Comparison of ENCODE assay signal across 19 cellular contexts in genomic region chr5:117713585-117714198, GRCh38.
DNase-seq lines count a peak whose midpoint lies in the region; ATAC-seq, FAIRE-seq and TF ChIP-seq lines count a peak whose summit lies in the region.
"Had no signal": no experiment of that assay in that cellular context is flagged by ENCODE, and none has a peak within 500 bp of the region (broad histone marks: within the 10 kb centered on the region; RNA-seq: fewer than 3 reads in every experiment).

No MANE protein-coding gene starts in this region.

- BruUV-seq in K562 (replicated peaks; lab: Mats Ljungman, UMichigan), result no TSS peak
- no TSS peak for BruUV-seq in Calu3 (replicated peaks; lab: Mats Ljungman, UMichigan)

- in situ Hi-C loops in K562 (cut with MboI), result no loop called here

- CTCF ChIA-PET in K562 (lab: Yijun Ruan, JAX; ENCODE audit: low intra/inter-chr PET ratio) (no interaction called here), Calu3 (lab: Charles Lee) (no interaction called here), T-cell (lab: Charles Lee) (no interaction called here)

- no peaks in the 10 kb centered on the region for H3K23me2 ChIP-seq in H9 (ENCODE audit: insufficient read length, low read depth, low read length, poor library complexity, severe bottlenecking)

- H2AK5ac ChIP-seq in H9 (ENCODE audit: insufficient read length, low read length), result no peak overlapping the region
- H2AK5ac ChIP-seq in mesenchymal stem cell (ENCODE audit: low read length, severe bottlenecking), result no peak overlapping the region

- no peak overlapping the region for H2AFZ ChIP-seq in H9 (ENCODE audit: low read length)
- H2AFZ ChIP-seq in Karpas-422 (ENCODE audit: low read length), result no peak overlapping the region
- no peak overlapping the region for H2AFZ ChIP-seq in K562 (ENCODE audit: low read depth, low read length)
- H2AFZ ChIP-seq in mesenchymal stem cell (ENCODE audit: low read depth, low read length), result no peak overlapping the region

- ATAC-seq in K562 (no peak), T-cell (replicated peaks in 1 of 4) (no peak), HG03521 (IDR thresholded peaks at IDR 0.05; ENCODE audit: unreplicated experiment) (no peak)
- ATAC-seq: naive thymus-derived CD8-positive, alpha-beta T cell; stimulated activated naive CD8-positive, alpha-beta T cell treated with anti-CD3 and anti-CD28 coated beads, Interleukin-15, amount 100 ng/mL, for 72 hours had no signal

- H3K79me1 ChIP-seq in H9 (ENCODE audit: insufficient read depth, low read depth, low read length, poor library complexity, severe bottlenecking) (no peaks in the 10 kb centered on the region), mesenchymal stem cell (replicated peaks; ENCODE audit: low read length, poor library complexity, severe bottlenecking) (no peaks in the 10 kb centered on the region)

- H3K27ac ChIP-seq in H9 (ENCODE audit: insufficient read length, low read depth, low read length) (no peak overlapping the region), Karpas-422 (ENCODE audit: low read length) (no peak overlapping the region), K562 (ENCODE audit: extremely low read depth, low read depth, low read length) (no peak overlapping the region), mesenchymal stem cell (ENCODE audit: low read length, poor library complexity, severe bottlenecking) (no peak overlapping the region), testis (no peak overlapping the region)
- H3K27ac ChIP-seq: BLaER1 had no signal

- H3K4me1 ChIP-seq in H9 (ENCODE audit: insufficient read depth, low read length) (no peaks in the 10 kb centered on the region), Karpas-422 (ENCODE audit: low read length) (no peaks in the 10 kb centered on the region), K562 (replicated peaks in 1 of 2; ENCODE audit: control insufficient read depth in 2 of 2, insufficient read depth in 2 of 2, low read length in 2 of 2) (no peaks in the 10 kb centered on the region), mesenchymal stem cell (ENCODE audit: control insufficient read depth, insufficient read depth, low read depth, low read length) (no peaks in the 10 kb centered on the region), testis (no peaks in the 10 kb centered on the region)
- H3K4me1 ChIP-seq: BLaER1 had no signal

- TF ChIP-seq EP300 in K562 (IDR thresholded peaks at IDR 0.05; ENCODE audit: low read length), result no peak

- H3K9me3 Mint-ChIP-seq in H9, result peaks cover 47 to 60% of the 10 kb centered on the region in 2 experiments
- peaks cover 24% of the 10 kb centered on the region for H3K9me3 Mint-ChIP-seq in Calu3 (ENCODE audit: low read depth, unreplicated experiment)
- H3K9me3 Mint-ChIP-seq in T-cell, result peaks cover 11 to 44% (median 27%) of the 10 kb centered on the region in 3 donors

- no peak overlapping the region for H2BK20ac ChIP-seq in H9 (ENCODE audit: low read depth, low read length, poor library complexity, severe bottlenecking)

- H3K4me1 Mint-ChIP-seq in H9, result no peaks in the 10 kb centered on the region
- no peaks in the 10 kb centered on the region for H3K4me1 Mint-ChIP-seq in Calu3 (ENCODE audit: low read depth, unreplicated experiment)
- H3K4me1 Mint-ChIP-seq in T-cell, result no peaks in the 10 kb centered on the region
- H3K4me1 Mint-ChIP-seq: stimulated activated naive CD8-positive, alpha-beta T cell treated with anti-CD3 and anti-CD28 coated beads, Interleukin-15, amount 100 ng/mL, for 72 hours had no signal

- no peak for TF ChIP-seq CTCF in H9 (conservative IDR thresholded peaks at IDR 0.05)
- no peak for TF ChIP-seq CTCF in K562 (IDR thresholded peaks at IDR 0.05 in 2 of 3, conservative IDR thresholded peaks at IDR 0.05 in 1 of 3; ENCODE audit: insufficient read depth in 2 of 3, low read depth in 1 of 3, low read length in 3 of 3)
- no peak for TF ChIP-seq CTCF in Calu3 (IDR thresholded peaks at IDR 0.05; ENCODE audit: unreplicated experiment)
- no peak for TF ChIP-seq CTCF in testis (IDR thresholded peaks at IDR 0.05)

- H4K20me1 ChIP-seq in H9 (ENCODE audit: control insufficient read depth, insufficient read depth, insufficient read length), result no peaks in the 10 kb centered on the region
- no peaks in the 10 kb centered on the region for H4K20me1 ChIP-seq in Karpas-422 (ENCODE audit: insufficient read depth, low read depth, low read length)
- no peaks in the 10 kb centered on the region for H4K20me1 ChIP-seq in K562 (replicated peaks; ENCODE audit: control insufficient read depth, insufficient read depth, low read length)
- H4K20me1 ChIP-seq: BLaER1 had no signal

- no peaks in the 10 kb centered on the region for H3K79me2 ChIP-seq in H9 (ENCODE audit: insufficient read depth, low read length)
- H3K79me2 ChIP-seq in Karpas-422 (ENCODE audit: low read length), result no peaks in the 10 kb centered on the region
- H3K79me2 ChIP-seq in K562 (ENCODE audit: control insufficient read depth, insufficient read depth, low read length), result no peaks in the 10 kb centered on the region

- H2BK5ac ChIP-seq in H9 (ENCODE audit: insufficient read length, low read length) (no peak overlapping the region), mesenchymal stem cell (ENCODE audit: low read depth, low read length, poor library complexity, severe bottlenecking) (no peak overlapping the region)

- no peak for TF ChIP-seq RAD21 in K562 (CRISPR knock-in tag; conservative IDR thresholded peaks at IDR 0.05 in 1 of 2, IDR thresholded peaks at IDR 0.05 in 1 of 2)

- POLR2A ChIA-PET in K562 (lab: Yijun Ruan, JAX) (no interaction called here), T-cell (lab: Charles Lee) (no interaction called here)

- H3K27me3 ChIP-seq in H9 (ENCODE audit: insufficient read depth, low read length) (no peaks in the 10 kb centered on the region), Karpas-422 (ENCODE audit: low read length) (no peaks in the 10 kb centered on the region), K562 (ENCODE audit: control insufficient read depth in 2 of 2, insufficient read depth in 2 of 2, low read length in 2 of 2) (no peaks in the 10 kb centered on the region), mesenchymal stem cell (ENCODE audit: control insufficient read depth in 1 of 2, insufficient read depth in 1 of 2, low read length in 2 of 2) (no peaks in the 10 kb centered on the region), testis (no peaks in the 10 kb centered on the region)
- H3K27me3 ChIP-seq: BLaER1 had no signal

- TF ChIP-seq POLR2A in K562 (conservative IDR thresholded peaks at IDR 0.05) (no peak), testis (IDR thresholded peaks at IDR 0.05) (no peak)

- H2BK120ac ChIP-seq in H9 (ENCODE audit: low read depth, low read length, poor library complexity, severe bottlenecking) (no peak overlapping the region), mesenchymal stem cell (ENCODE audit: low read depth, low read length) (no peak overlapping the region)

- H3K36me3 ChIP-seq in Karpas-422 (ENCODE audit: insufficient read depth, low read length) (no peaks in the 10 kb centered on the region), K562 (ENCODE audit: control insufficient read depth, insufficient read depth, low read length) (no peaks in the 10 kb centered on the region), mesenchymal stem cell (ENCODE audit: control insufficient read depth in 1 of 2, insufficient read depth in 2 of 2, low read depth in 1 of 2, low read length in 2 of 2) (no peaks in the 10 kb centered on the region), testis (ENCODE audit: low read depth, missing control alignments) (no peaks in the 10 kb centered on the region)
- H3K36me3 ChIP-seq: BLaER1 had no signal

- no peak overlapping the region for H3K4me2 ChIP-seq in H9 (ENCODE audit: insufficient read depth, insufficient read length, low read length)
- no peak overlapping the region for H3K4me2 ChIP-seq in Karpas-422 (ENCODE audit: low read depth, low read length, poor library complexity, severe bottlenecking)
- no peak overlapping the region for H3K4me2 ChIP-seq in K562 (ENCODE audit: insufficient read depth, low read length)
- no peak overlapping the region for H3K4me2 ChIP-seq in mesenchymal stem cell (ENCODE audit: low read length, poor library complexity, severe bottlenecking)
- H3K4me2 ChIP-seq: BLaER1, SK-N-SH had no signal

- no peak overlapping the region for H3K4ac ChIP-seq in H9 (ENCODE audit: low read depth, low read length)
- H3K4ac ChIP-seq in mesenchymal stem cell (ENCODE audit: low read depth in 1 of 2, low read length in 2 of 2), result no peak overlapping the region

- H3K9ac ChIP-seq in H9 (ENCODE audit: extremely low read depth, insufficient read length, low read length) (no peak overlapping the region), Karpas-422 (ENCODE audit: low read length) (no peak overlapping the region), K562 (ENCODE audit: insufficient read depth in 1 of 2, low read depth in 2 of 2, low read length in 2 of 2) (no peak overlapping the region), mesenchymal stem cell (ENCODE audit: low read length) (no peak overlapping the region)
- H3K9ac ChIP-seq: BLaER1, SK-N-SH had no signal

- H3K36me3 Mint-ChIP-seq in H9 (ENCODE audit: insufficient read depth in 1 of 3, low read depth in 3 of 3) (peaks cover 22 to 33% (median 31%) of the 10 kb centered on the region in 3 experiments), Calu3 (ENCODE audit: insufficient read depth, unreplicated experiment) (no peaks in the 10 kb centered on the region), T-cell (no peaks in the 10 kb centered on the region)

- no peaks in the 10 kb centered on the region for H3K9me1 ChIP-seq in K562 (ENCODE audit: control insufficient read depth, insufficient read depth, low read length)

- H4K91ac ChIP-seq in H9 (ENCODE audit: insufficient read length, low read depth, low read length) (no peak overlapping the region), mesenchymal stem cell (ENCODE audit: low read length) (no peak overlapping the region)

- H3K56ac ChIP-seq in H9 (ENCODE audit: insufficient read length, low read depth, low read length), result no peak overlapping the region

- H3K18ac ChIP-seq in H9 (ENCODE audit: insufficient read length, low read depth, low read length) (no peak overlapping the region), mesenchymal stem cell (ENCODE audit: low read depth in 1 of 2, low read length in 2 of 2) (no peak overlapping the region)

- intact Hi-C loops in K562 (cut with micrococcal nuclease) (no loop called here), Calu3 (cut with micrococcal nuclease; ENCODE audit: unreplicated experiment) (no loop called here), testis (cut with DNase I; ENCODE audit: low total_unique reads) (no loop called here)

- H3K27ac Mint-ChIP-seq in H9, result no peak overlapping the region
- no peak overlapping the region for H3K27ac Mint-ChIP-seq in Calu3 (ENCODE audit: unreplicated experiment)
- H3K27ac Mint-ChIP-seq in T-cell, result no peak overlapping the region
- H3K27ac Mint-ChIP-seq: naive thymus-derived CD8-positive, alpha-beta T cell; stimulated activated naive CD8-positive, alpha-beta T cell treated with anti-CD3 and anti-CD28 coated beads, Interleukin-15, amount 100 ng/mL, for 72 hours had no signal

- no peak overlapping the region for H4K8ac ChIP-seq in H9 (replicated peaks; ENCODE audit: insufficient read length, low read depth, low read length)
- no peak overlapping the region for H4K8ac ChIP-seq in mesenchymal stem cell (ENCODE audit: low read length)

- H3K27me3 Mint-ChIP-seq in H9 (ENCODE audit: low read depth) (no peaks in the 10 kb centered on the region), Calu3 (ENCODE audit: unreplicated experiment) (no peaks in the 10 kb centered on the region), T-cell (no peaks in the 10 kb centered on the region)
- H3K27me3 Mint-ChIP-seq: naive thymus-derived CD8-positive, alpha-beta T cell; stimulated activated naive CD8-positive, alpha-beta T cell treated with anti-CD3 and anti-CD28 coated beads, Interleukin-15, amount 100 ng/mL, for 72 hours had no signal

- FAIRE-seq in K562 (lab: Jason Lieb, UNC), result no peak
- FAIRE-seq: bronchial epithelial cell had no signal

- H3K4me3 ChIP-seq in Karpas-422 (ENCODE audit: low read length), result no peak overlapping the region
- no peak overlapping the region for H3K4me3 ChIP-seq in K562
- no peak overlapping the region for H3K4me3 ChIP-seq in mesenchymal stem cell (ENCODE audit: insufficient read depth in 1 of 2, low read depth in 1 of 2, low read length in 2 of 2)
- no peak overlapping the region for H3K4me3 ChIP-seq in testis
- H3K4me3 ChIP-seq: BLaER1 had no signal

- no peaks in the 10 kb centered on the region for H3K9me2 ChIP-seq in Karpas-422 (replicated peaks; ENCODE audit: insufficient read depth, low read length)

- H2BK15ac ChIP-seq in H9 (ENCODE audit: low read depth, low read length) (no peak overlapping the region), mesenchymal stem cell (ENCODE audit: low read depth, poor library complexity, severe bottlenecking) (no peak overlapping the region)

- H3K23ac ChIP-seq in H9 (ENCODE audit: insufficient read length, low read depth, low read length) (no peak overlapping the region), mesenchymal stem cell (ENCODE audit: low read length in 2 of 2) (no peak overlapping the region)

- H3K14ac ChIP-seq in H9 (ENCODE audit: insufficient read depth, low read length) (no peak overlapping the region), mesenchymal stem cell (ENCODE audit: low read length in 2 of 2) (no peak overlapping the region)

- H2BK12ac ChIP-seq in H9 (ENCODE audit: insufficient read length, low read depth, low read length) (no peak overlapping the region), mesenchymal stem cell (ENCODE audit: low read length in 2 of 2) (no peak overlapping the region)

- H3T11ph ChIP-seq in H9 (ENCODE audit: low read length), result no peak overlapping the region

- H3K9me3 ChIP-seq in H9 (ENCODE audit: control insufficient read depth, low read depth, low read length) (peaks cover 4% of the 10 kb centered on the region), Karpas-422 (ENCODE audit: low read length) (peaks cover 42% of the 10 kb centered on the region), K562 (replicated peaks; ENCODE audit: control insufficient read depth, insufficient read depth, low read depth, low read length) (no peaks in the 10 kb centered on the region), mesenchymal stem cell (ENCODE audit: control insufficient read depth, low read length) (peaks cover 59% of the 10 kb centered on the region), testis (no peaks in the 10 kb centered on the region)

- WGBS in H9 (ENCODE audit: extremely low coverage, insufficient read length, low lambda C conversion rate), result no CpG with 5 or more reads among the region's 3 CpGs
- 0% methylated on average over 3 of the region's 3 CpGs for WGBS in K562 (ENCODE audit: insufficient coverage, low coverage, missing lambda C conversion rate)
- WGBS in mesenchymal stem cell, result 75% methylated on average over 3 of the region's 3 CpGs
- 52 to 64% methylated on average over 3 of the region's 3 CpGs for WGBS in testis, 2 donors

- DNase-seq in H9, result peak; percentile 17
- DNase-seq in Karpas-422, result peak; percentile 42
- peak in 1 of 4 experiments; percentile 2 for DNase-seq in K562 (ENCODE audit: extremely low read depth in 1 of 4, low spot score in 3 of 4)
- DNase-seq in mesenchymal stem cell, result peak; percentile 21
- no peak for DNase-seq in Calu3
- no peak for DNase-seq in testis
- DNase-seq in T-cell, result no peak
- DNase-seq: activated CD4-positive, alpha-beta T cell treated with anti-CD3 and anti-CD28 coated beads, Interleukin-2, amount 50 U/mL, for 4 hours; activated naive CD4-positive, alpha-beta T cell treated with anti-CD3 and anti-CD28 coated beads, Interleukin-2, amount 50 U/mL, for 16 hours; activated T-cell treated with anti-CD3 and anti-CD28 coated beads, Interleukin-2, amount 50 U/mL, for 1 hour; KG1; NCI-H146; NCI-H446 treated with DMSO at 0.1 percent for 48 hours; SK-N-SH had no signal

- no peak overlapping the region for H4K5ac ChIP-seq in H9 (ENCODE audit: insufficient read length, low read depth, low read length)

- H3K4me3 Mint-ChIP-seq in H9 (no peak overlapping the region), Calu3 (ENCODE audit: low read depth, unreplicated experiment) (no peak overlapping the region), T-cell (no peak overlapping the region)
- H3K4me3 Mint-ChIP-seq: naive thymus-derived CD8-positive, alpha-beta T cell; stimulated activated naive CD8-positive, alpha-beta T cell treated with anti-CD3 and anti-CD28 coated beads, Interleukin-15, amount 100 ng/mL, for 72 hours had no signal

Comparison
In these comparisons a context has a peak if more than half of its experiments do, and no peak if none do; other contexts are left out.
1. DNase-seq: peak in H9 (single experiment), Karpas-422 (single experiment) and mesenchymal stem cell (single experiment); none in Calu3 (single experiment), testis (single experiment) and T-cell (0 of 34).